ENCODE assay signal across 18 cellular contexts in the genomic region with DNA sequence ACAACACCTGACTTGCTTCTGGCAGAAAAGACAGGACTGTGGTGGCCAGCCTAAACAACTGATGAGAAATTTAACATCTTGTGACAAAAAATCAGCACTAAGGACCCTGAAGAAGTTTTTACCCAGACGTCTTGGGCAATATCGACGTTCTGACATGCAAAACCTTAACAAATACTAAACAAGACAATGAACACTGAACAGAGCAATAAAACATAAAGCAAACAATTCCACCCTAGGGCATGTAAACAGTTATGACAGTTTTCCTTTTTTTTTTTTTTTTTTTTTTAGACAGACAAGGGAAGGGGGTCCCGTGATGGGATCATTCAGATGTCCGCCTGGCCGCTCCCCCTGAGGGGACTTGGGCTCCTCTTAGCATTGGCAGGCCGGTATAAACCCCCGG.
DNase-seq lines count a peak whose midpoint lies in the region; ATAC-seq and TF ChIP-seq lines count a peak whose summit lies in the region.
"Had no signal": no experiment of that assay in that cellular context is flagged by ENCODE, and none has a peak within 500 bp of the region (broad histone marks: within the 10 kb centered on the region; RNA-seq: fewer than 3 reads in every experiment).

No MANE protein-coding gene starts in this region.

- ATAC-seq in PC-3 (peak; percentile 27; the same call in 1 of the 2 replicates), lower lobe of right lung (no peak), GM18861 (IDR thresholded peaks at IDR 0.05; ENCODE audit: unreplicated experiment) (no peak)
- no peak for ATAC-seq in activated CD8-positive, alpha-beta T cell treated with anti-CD3 and anti-CD28 coated beads, Interleukin-2, amount 10 ng/mL, durations not matched to agents 7 days and 5 days
- ATAC-seq: GM12878, GM23338 had no signal

- H3K79me2 ChIP-seq in PC-3 (ENCODE audit: low read length), result no peaks in the 10 kb centered on the region

- DNase-seq in H7, result no peak
- DNase-seq in PC-3, result no peak
- peak; percentile 29 for DNase-seq in lower lobe of right lung
- no peak for DNase-seq in progenitor cell of endocrine pancreas (ENCODE audit: low spot score, unreplicated experiment)
- DNase-seq in activated CD4-positive, alpha-beta T cell treated with anti-CD3 and anti-CD28 coated beads for 4 hours, result no peak
- no peak for DNase-seq in activated CD8-positive, alpha-beta T cell treated with anti-CD3 and anti-CD28 coated beads, Interleukin-2, amount 10 ng/mL, durations not matched to agents 7 days and 5 days
- DNase-seq: C1 segment of cervical spinal cord; Calu3; CD4-positive, alpha-beta memory T cell; COR-L47; DMS53; DMS79 treated with DMSO at 0.1 percent for 48 hours; GDM1; HFFc6 had no signal

- no peaks in the 10 kb centered on the region for H3K9me3 Mint-ChIP-seq in progenitor cell of endocrine pancreas (ENCODE audit: low read depth)
- H3K9me3 Mint-ChIP-seq in activated CD8-positive, alpha-beta T cell treated with anti-CD3 and anti-CD28 coated beads, Interleukin-2, amount 10 ng/mL, durations not matched to agents 7 days and 5 days (ENCODE audit: insufficient read depth), result peaks cover 29% of the 10 kb centered on the region

- CTCF ChIA-PET in PC-3 (lab: Charles Lee), result no interaction called here
- CTCF ChIA-PET in activated CD8-positive, alpha-beta T cell treated with anti-CD3 and anti-CD28 coated beads, Interleukin-2, amount 10 ng/mL, durations not matched to agents 7 days and 5 days (lab: Charles Lee), result no interaction called here

- H3K36me3 ChIP-seq in H7 (replicated peaks; ENCODE audit: control insufficient read depth, insufficient read depth, low read length), result no peaks in the 10 kb centered on the region
- H3K36me3 ChIP-seq in PC-3 (ENCODE audit: low read depth, low read length), result no peaks in the 10 kb centered on the region
- no peaks in the 10 kb centered on the region for H3K36me3 ChIP-seq in lower lobe of right lung
- H3K36me3 ChIP-seq: HAP-1 had no signal

- no peaks in the 10 kb centered on the region for H3K9me2 ChIP-seq in PC-3 (replicated peaks; ENCODE audit: low read length)

- no peak overlapping the region for H2AFZ ChIP-seq in PC-3 (ENCODE audit: low read length)
- H2AFZ ChIP-seq: GM23338 had no signal

- peak overlapping the region; percentile 73 for H3K4me3 Mint-ChIP-seq in progenitor cell of endocrine pancreas (ENCODE audit: low read depth)
- no peak overlapping the region for H3K4me3 Mint-ChIP-seq in activated CD8-positive, alpha-beta T cell treated with anti-CD3 and anti-CD28 coated beads, Interleukin-2, amount 10 ng/mL, durations not matched to agents 7 days and 5 days
- H3K4me3 Mint-ChIP-seq: CD4-positive, alpha-beta memory T cell; GM23338; HFFc6 had no signal

- no peak overlapping the region for H3K4me2 ChIP-seq in PC-3 (ENCODE audit: low read length)
- H3K4me2 ChIP-seq: GM23338 had no signal

- TF ChIP-seq CTCF in PC-3 (conservative IDR thresholded peaks at IDR 0.05; ENCODE audit: low read depth, low read length), result no peak
- TF ChIP-seq CTCF in lower lobe of right lung (IDR thresholded peaks at IDR 0.05), result no peak
- TF ChIP-seq CTCF in progenitor cell of endocrine pancreas (IDR thresholded peaks at IDR 0.05; ENCODE audit: unreplicated experiment), result no peak

- intact Hi-C loops in PC-3 (cut with micrococcal nuclease) (no loop called here), lower lobe of right lung (cut with DNase I) (no loop called here)

- POLR2A ChIA-PET in PC-3 (lab: Charles Lee; ENCODE audit: unreplicated experiment), result no interaction called here
- POLR2A ChIA-PET in activated CD8-positive, alpha-beta T cell treated with anti-CD3 and anti-CD28 coated beads, Interleukin-2, amount 10 ng/mL, durations not matched to agents 7 days and 5 days (lab: Charles Lee), result no interaction called here

- H3K27ac Mint-ChIP-seq in progenitor cell of endocrine pancreas, result no peak overlapping the region
- H3K27ac Mint-ChIP-seq in activated CD8-positive, alpha-beta T cell treated with anti-CD3 and anti-CD28 coated beads, Interleukin-2, amount 10 ng/mL, durations not matched to agents 7 days and 5 days, result no peak overlapping the region
- H3K27ac Mint-ChIP-seq: CD4-positive, alpha-beta memory T cell; GM23338; HFFc6 had no signal

- no peaks in the 10 kb centered on the region for H3K9me3 ChIP-seq in PC-3 (ENCODE audit: low read length)
- H3K9me3 ChIP-seq in lower lobe of right lung, result no peaks in the 10 kb centered on the region
- H3K9me3 ChIP-seq: HAP-1 had no signal

- no peaks in the 10 kb centered on the region for H4K20me1 ChIP-seq in PC-3 (ENCODE audit: low read length)

- no TSS peak for BruUV-seq in PC-3 (replicated peaks; lab: Mats Ljungman, UMichigan)

- H3K27ac ChIP-seq in PC-3 (ENCODE audit: low read length) (no peak overlapping the region), lower lobe of right lung (no peak overlapping the region)

- H3K4me3 ChIP-seq in H7 (ENCODE audit: insufficient read depth, low read depth, low read length), result peak overlapping the region; percentile 60; the same call in 1 of the 2 replicates
- no peak overlapping the region for H3K4me3 ChIP-seq in PC-3 (ENCODE audit: low read length)
- H3K4me3 ChIP-seq in lower lobe of right lung, result no peak overlapping the region
- H3K4me3 ChIP-seq: GM12878, GM23338, HAP-1 had no signal

- H3K27me3 Mint-ChIP-seq in progenitor cell of endocrine pancreas, result peaks cover 5% of the 10 kb centered on the region
- H3K27me3 Mint-ChIP-seq in activated CD8-positive, alpha-beta T cell treated with anti-CD3 and anti-CD28 coated beads, Interleukin-2, amount 10 ng/mL, durations not matched to agents 7 days and 5 days (ENCODE audit: low read depth), result no peaks in the 10 kb centered on the region
- H3K27me3 Mint-ChIP-seq: CD4-positive, alpha-beta memory T cell had no signal

- H3F3A ChIP-seq in PC-3 (ENCODE audit: low read length, unreplicated experiment), result no peaks in the 10 kb centered on the region

- H3K36me3 Mint-ChIP-seq in progenitor cell of endocrine pancreas (ENCODE audit: insufficient read depth), result no peaks in the 10 kb centered on the region
- H3K36me3 Mint-ChIP-seq in activated CD8-positive, alpha-beta T cell treated with anti-CD3 and anti-CD28 coated beads, Interleukin-2, amount 10 ng/mL, durations not matched to agents 7 days and 5 days (ENCODE audit: low read depth), result no peaks in the 10 kb centered on the region
- H3K36me3 Mint-ChIP-seq: CD4-positive, alpha-beta memory T cell had no signal

- H3K4me1 ChIP-seq in PC-3 (ENCODE audit: insufficient read depth, low read length), result no peaks in the 10 kb centered on the region
- H3K4me1 ChIP-seq in lower lobe of right lung, result no peaks in the 10 kb centered on the region
- H3K4me1 ChIP-seq: HAP-1 had no signal

- H3K27me3 ChIP-seq in H7 (ENCODE audit: control insufficient read depth, insufficient read depth, low read length) (no peaks in the 10 kb centered on the region), PC-3 (ENCODE audit: low read length) (no peaks in the 10 kb centered on the region), lower lobe of right lung (ENCODE audit: low read depth) (no peaks in the 10 kb centered on the region)

- peaks cover 5% of the 10 kb centered on the region for H3K4me1 Mint-ChIP-seq in progenitor cell of endocrine pancreas (ENCODE audit: low read depth)
- H3K4me1 Mint-ChIP-seq in activated CD8-positive, alpha-beta T cell treated with anti-CD3 and anti-CD28 coated beads, Interleukin-2, amount 10 ng/mL, durations not matched to agents 7 days and 5 days (ENCODE audit: low read depth), result no peaks in the 10 kb centered on the region
- H3K4me1 Mint-ChIP-seq: CD4-positive, alpha-beta memory T cell; GM23338 had no signal

- H3K9ac ChIP-seq in PC-3 (ENCODE audit: low read length), result no peak overlapping the region
